Comparison of ENCODE assay signal across 13 cellular contexts in the genomic region with DNA sequence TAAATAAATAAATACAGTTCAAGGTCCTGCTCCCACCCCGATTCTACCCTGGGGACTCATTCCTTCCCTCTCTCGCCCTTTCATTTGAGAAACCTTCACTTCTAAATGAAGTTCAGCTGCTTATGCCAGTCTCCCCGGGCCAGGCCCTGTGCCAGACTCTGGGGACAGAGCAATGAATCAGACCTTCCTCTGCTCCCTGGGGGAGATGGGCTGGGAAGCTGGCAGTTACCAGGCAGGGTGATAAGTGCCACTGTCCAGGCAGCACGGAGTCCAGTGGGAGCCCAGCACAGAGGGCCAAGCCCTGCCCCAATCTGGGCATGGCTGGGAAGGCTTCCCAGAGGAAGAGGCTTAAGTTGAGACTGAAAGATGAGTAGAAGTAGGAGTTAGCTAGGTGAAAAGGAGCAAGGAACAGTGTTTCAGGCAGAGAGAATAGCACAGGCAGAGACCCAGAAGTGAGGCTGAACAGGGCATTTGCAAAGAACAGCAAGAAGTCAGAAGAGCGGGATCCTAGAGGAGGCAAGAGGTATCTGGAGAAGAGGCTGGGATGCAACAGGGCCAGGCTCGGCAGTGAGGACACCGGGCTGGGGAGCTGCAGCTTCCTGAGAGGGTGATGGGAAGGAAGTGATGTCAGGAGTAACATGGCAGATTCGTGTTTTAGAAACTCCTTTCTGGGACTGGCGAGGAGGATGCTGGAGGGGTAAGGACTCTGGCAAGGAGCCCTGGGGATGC. TPM values are rescaled to one million over a fixed set of nuclear protein-coding genes. Genes with fewer than 3 reads are reported as not detected.
DNase-seq lines count a peak whose midpoint lies in the region; ATAC-seq and TF ChIP-seq lines count a peak whose summit lies in the region.
"Had no signal": no experiment of that assay in that cellular context is flagged by ENCODE, and none has a peak within 500 bp of the region (broad histone marks: within the 10 kb centered on the region; RNA-seq: fewer than 3 reads in every experiment).

No MANE protein-coding gene starts in this region.

- no peak overlapping the region for H3K4ac ChIP-seq in mesendoderm (ENCODE audit: low read depth, low read length)

- H3K4me3 Mint-ChIP-seq in activated T-helper 2 cell treated with anti-CD3 and anti-CD28 coated beads, Interferon-gamma antibody, Interleukin-2, Interleukin-4, amounts not matched to agents 10 μg/mL and 5 μg/mL and 100 μg/mL, durations not matched to agents 14 hours and 24 hours and 36 hours (ENCODE audit: low read depth), result no peak overlapping the region
- H3K4me3 Mint-ChIP-seq: stimulated activated naive B cell treated with anti-CD40 and anti-IgM and Interleukin-4, amounts not matched to agents 10 μg/mL and 1 μg/mL and 100 μg/mL, for 72 hours; WTC11 had no signal

- no peak overlapping the region for H3K4me3 ChIP-seq in right atrium auricular region
- H3K4me3 ChIP-seq in mesendoderm (ENCODE audit: low read length), result no peak overlapping the region
- no peak overlapping the region for H3K4me3 ChIP-seq in suprapubic skin

- H2AK5ac ChIP-seq in mesendoderm (ENCODE audit: low read length), result no peak overlapping the region

- H3K56ac ChIP-seq in mesendoderm (ENCODE audit: low read length), result no peak overlapping the region

- peak; percentile 72 for ATAC-seq in Right ventricle myocardium inferior
- ATAC-seq: esophagus mucosa, WTC11 had no signal

- TF ChIP-seq EP300 in suprapubic skin (IDR thresholded peaks at IDR 0.05), result no peak

- no CpG with 5 or more reads among the region's 9 CpGs for whole genome bisulfite sequencing in mesendoderm (ENCODE audit: extremely low coverage, insufficient coverage, low lambda C conversion rate)
- 63% methylated on average over 9 of the region's 9 CpGs for WGBS in suprapubic skin

- H3K27ac Mint-ChIP-seq in activated T-helper 2 cell treated with anti-CD3 and anti-CD28 coated beads, Interferon-gamma antibody, Interleukin-2, Interleukin-4, amounts not matched to agents 10 μg/mL and 5 μg/mL and 100 μg/mL, durations not matched to agents 14 hours and 24 hours and 36 hours, result peak overlapping the region; percentile 25
- H3K27ac Mint-ChIP-seq: stimulated activated naive B cell treated with anti-CD40 and anti-IgM and Interleukin-4, amounts not matched to agents 10 μg/mL and 1 μg/mL and 100 μg/mL, for 72 hours; WTC11 had no signal

- no peak for TF ChIP-seq CTCF in right atrium auricular region (IDR thresholded peaks at IDR 0.05)
- TF ChIP-seq CTCF in suprapubic skin (IDR thresholded peaks at IDR 0.05), result no peak

- TF ChIP-seq POLR2A in suprapubic skin (IDR thresholded peaks at IDR 0.05), result no peak

- no peaks in the 10 kb centered on the region for H3K36me3 Mint-ChIP-seq in activated T-helper 2 cell treated with anti-CD3 and anti-CD28 coated beads, Interferon-gamma antibody, Interleukin-2, Interleukin-4, amounts not matched to agents 10 μg/mL and 5 μg/mL and 100 μg/mL, durations not matched to agents 14 hours and 24 hours and 36 hours (ENCODE audit: low read depth)
- H3K36me3 Mint-ChIP-seq: stimulated activated naive B cell treated with anti-CD40 and anti-IgM and Interleukin-4, amounts not matched to agents 10 μg/mL and 1 μg/mL and 100 μg/mL, for 72 hours; WTC11 had no signal

- DNase-seq in Right ventricle myocardium inferior (ENCODE audit: missing footprints) (peak; percentile 74), right atrium auricular region (ENCODE audit: low spot score) (no peak), medulla oblongata (ENCODE audit: extremely low spot score) (peak; percentile 38), NCI-H1105 (lab: John Stamatoyannopoulos, UW) (no peak), SHP77 (lab: John Stamatoyannopoulos, UW) (no peak), mesendoderm (no peak), suprapubic skin (ENCODE audit: low spot score in 2 of 2) (no peak)
- DNase-seq in activated T-helper 2 cell treated with anti-CD3 and anti-CD28 coated beads, Interferon-gamma antibody, Interleukin-2, Interleukin-4, amounts not matched to agents 10 μg/mL and 5 μg/mL and 100 μg/mL, durations not matched to agents 14 hours and 24 hours and 36 hours (ENCODE audit: low spot score), result no peak
- DNase-seq: NK-92 treated with Interleukin-12 subunit alpha and Interleukin-12 subunit beta, amount 100 ng/mL, for 24 hours; stimulated activated naive B cell treated with anti-CD40 and anti-IgM and Interleukin-4, amounts not matched to agents 10 μg/mL and 1 μg/mL and 100 μg/mL, for 72 hours had no signal

- no peak overlapping the region for H4K8ac ChIP-seq in mesendoderm (ENCODE audit: low read depth, low read length)

- H3K9me3 Mint-ChIP-seq in activated T-helper 2 cell treated with anti-CD3 and anti-CD28 coated beads, Interferon-gamma antibody, Interleukin-2, Interleukin-4, amounts not matched to agents 10 μg/mL and 5 μg/mL and 100 μg/mL, durations not matched to agents 14 hours and 24 hours and 36 hours, result no peaks in the 10 kb centered on the region
- H3K9me3 Mint-ChIP-seq: stimulated activated naive B cell treated with anti-CD40 and anti-IgM and Interleukin-4, amounts not matched to agents 10 μg/mL and 1 μg/mL and 100 μg/mL, for 72 hours; WTC11 had no signal

- peaks cover 38% of the 10 kb centered on the region for H3K4me1 Mint-ChIP-seq in activated T-helper 2 cell treated with anti-CD3 and anti-CD28 coated beads, Interferon-gamma antibody, Interleukin-2, Interleukin-4, amounts not matched to agents 10 μg/mL and 5 μg/mL and 100 μg/mL, durations not matched to agents 14 hours and 24 hours and 36 hours (ENCODE audit: low read depth)

- no peak overlapping the region for H2BK15ac ChIP-seq in mesendoderm (replicated peaks; ENCODE audit: low read depth)

- no peak overlapping the region for H2BK120ac ChIP-seq in mesendoderm (ENCODE audit: low read depth, low read length)

- H3K9ac ChIP-seq in mesendoderm (ENCODE audit: low read length), result no peak overlapping the region

- H3K27me3 ChIP-seq in right atrium auricular region (no peaks in the 10 kb centered on the region), mesendoderm (ENCODE audit: insufficient read depth, low read length, poor library complexity) (no peaks in the 10 kb centered on the region), suprapubic skin (no peaks in the 10 kb centered on the region)

- H3K4me2 ChIP-seq in mesendoderm (ENCODE audit: low read length), result no peak overlapping the region

- intact Hi-C loops in Right ventricle myocardium inferior (cut with DNase I), result no loop called here
- intact Hi-C loops in activated T-helper 2 cell treated with anti-CD3 and anti-CD28 coated beads, Interferon-gamma antibody, Interleukin-2, Interleukin-4, amounts not matched to agents 10 μg/mL and 5 μg/mL and 100 μg/mL, durations not matched to agents 14 hours and 24 hours and 36 hours (cut with micrococcal nuclease), result no loop called here

- no peak overlapping the region for H3K23ac ChIP-seq in mesendoderm (ENCODE audit: low read length)

- no peak overlapping the region for H4K5ac ChIP-seq in mesendoderm (ENCODE audit: low read length)

- H3K4me1 ChIP-seq in right atrium auricular region (peaks cover 0 to 46% of the 10 kb centered on the region in 2 donors), mesendoderm (ENCODE audit: control insufficient read depth, low read depth, low read length) (no peaks in the 10 kb centered on the region), suprapubic skin (peaks cover 24% of the 10 kb centered on the region)

- no peaks in the 10 kb centered on the region for H3K79me1 ChIP-seq in mesendoderm (ENCODE audit: low read length)

- H3K18ac ChIP-seq in mesendoderm (ENCODE audit: low read length), result no peak overlapping the region

- H2BK5ac ChIP-seq in mesendoderm (ENCODE audit: low read length), result no peak overlapping the region

- H3K36me3 ChIP-seq in right atrium auricular region (no peaks in the 10 kb centered on the region), mesendoderm (ENCODE audit: control insufficient read depth, insufficient read depth, low read length) (no peaks in the 10 kb centered on the region), suprapubic skin (no peaks in the 10 kb centered on the region)

- H3K9me3 ChIP-seq in right atrium auricular region (no peaks in the 10 kb centered on the region), suprapubic skin (no peaks in the 10 kb centered on the region)

- no peaks in the 10 kb centered on the region for H3K27me3 Mint-ChIP-seq in activated T-helper 2 cell treated with anti-CD3 and anti-CD28 coated beads, Interferon-gamma antibody, Interleukin-2, Interleukin-4, amounts not matched to agents 10 μg/mL and 5 μg/mL and 100 μg/mL, durations not matched to agents 14 hours and 24 hours and 36 hours (ENCODE audit: low read depth)

- peak overlapping the region in 1 of 2 donors; percentile 40 for H3K27ac ChIP-seq in right atrium auricular region
- no peak overlapping the region for H3K27ac ChIP-seq in mesendoderm (ENCODE audit: low read depth, low read length)
- H3K27ac ChIP-seq in suprapubic skin, result no peak overlapping the region
- H3K27ac ChIP-seq: C4-2B had no signal

- H3K79me2 ChIP-seq in mesendoderm (ENCODE audit: control insufficient read depth, insufficient read depth, low read length), result no peaks in the 10 kb centered on the region

RNA-seq across cellular contexts. Expression of a gene that starts 13.5 kb away (rescaled TPM):
- total RNA-seq in Right ventricle myocardium inferior, result 2.8 TPM
- total RNA-seq in right atrium auricular region, result 1 to 10 TPM; 1.0 to 1.7 TPM
- total RNA-seq in activated T-helper 2 cell treated with anti-CD3 and anti-CD28 coated beads, Interferon-gamma antibody, Interleukin-2, Interleukin-4, amounts not matched to agents 10 μg/mL and 5 μg/mL and 100 μg/mL, durations not matched to agents 14 hours and 24 hours and 36 hours, result 0.57 and 0.78 TPM in 2 replicates
- polyA plus RNA-seq in mesendoderm (2013, experiment 1 of 2), result 0.63 TPM
- 0.56 TPM for polyA plus RNA-seq in mesendoderm (2013, experiment 2 of 2)
- total RNA-seq in suprapubic skin, result 1 to 10 TPM; 1.1 to 3.8 (median 1.5) TPM

Comparison
In these comparisons a context has a peak if more than half of its experiments do, and no peak if none do; other contexts are left out.
1. DNase-seq: peak in Right ventricle myocardium inferior (single experiment) and medulla oblongata (single experiment); none in right atrium auricular region (single experiment), activated T-helper 2 cell treated with anti-CD3 and anti-CD28 coated beads, Interferon-gamma antibody, Interleukin-2, Interleukin-4, amounts not matched to agents 10 μg/mL and 5 μg/mL and 100 μg/mL, durations not matched to agents 14 hours and 24 hours and 36 hours (single experiment), NCI-H1105 (single experiment), SHP77 (0 of 2), mesendoderm (single experiment) and suprapubic skin (0 of 2).